12 cellular contexts compared by ENCODE assay signal in the genomic region with DNA sequence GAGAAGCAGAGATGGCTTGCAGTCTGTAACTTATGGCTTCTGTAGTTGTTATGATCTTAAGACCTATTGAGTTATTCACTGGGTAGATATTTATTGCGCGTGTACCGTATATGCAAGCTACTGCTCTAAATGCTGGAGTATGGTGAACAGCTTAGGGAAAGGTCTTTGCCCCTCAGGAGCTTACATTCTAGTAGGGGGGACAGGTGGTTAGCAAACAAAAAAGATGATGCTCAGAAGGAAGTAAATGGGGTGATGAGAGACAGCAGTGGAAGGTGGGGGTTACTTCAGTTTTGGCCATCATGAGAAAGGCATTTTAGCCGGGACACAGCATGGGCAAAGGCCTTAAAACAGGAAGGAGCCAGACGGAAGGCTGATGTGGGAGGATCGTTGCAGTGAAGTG. TPM values are rescaled to one million over a fixed set of nuclear protein-coding genes. Genes with fewer than 3 reads are reported as not detected.
A peak's percentile ranks its signal among the peaks of the same experiment; 100 is the strongest.
DNase-seq lines count a peak whose midpoint lies in the region; ATAC-seq and TF ChIP-seq lines count a peak whose summit lies in the region.
"Had no signal": no experiment of that assay in that cellular context is flagged by ENCODE, and none has a peak within 500 bp of the region (broad histone marks: within the 10 kb centered on the region; RNA-seq: fewer than 3 reads in every experiment).

No MANE protein-coding gene starts in this region.

- H3K36me3 ChIP-seq in GM23338 (ENCODE audit: insufficient read depth) (no peaks in the 10 kb centered on the region), mesendoderm (ENCODE audit: control insufficient read depth, insufficient read depth, low read length) (no peaks in the 10 kb centered on the region)

- no peak overlapping the region for H2AFZ ChIP-seq in GM23338

- H3K79me2 ChIP-seq in GM23338 (replicated peaks; ENCODE audit: insufficient read depth) (peaks cover 17% of the 10 kb centered on the region), mesendoderm (ENCODE audit: control insufficient read depth, insufficient read depth, low read length) (no peaks in the 10 kb centered on the region)

- no peak overlapping the region for H4K5ac ChIP-seq in mesendoderm (ENCODE audit: low read length)

- H3K9me3 Mint-ChIP-seq in CD14-positive monocyte, result no peaks in the 10 kb centered on the region
- H3K9me3 Mint-ChIP-seq in GM23338, result no peaks in the 10 kb centered on the region
- H3K9me3 Mint-ChIP-seq in activated CD8-positive, alpha-beta T cell treated with anti-CD3 and anti-CD28 coated beads for 36 hours, result no peaks in the 10 kb centered on the region

- no peak overlapping the region for H4K8ac ChIP-seq in mesendoderm (ENCODE audit: low read depth, low read length)

- peak overlapping the region; percentile 3 for H3K9ac ChIP-seq in mesendoderm (ENCODE audit: low read length)

- H2BK120ac ChIP-seq in mesendoderm (ENCODE audit: low read depth, low read length), result no peak overlapping the region

- peaks cover 55% of the 10 kb centered on the region for H3K4me1 Mint-ChIP-seq in CD14-positive monocyte
- H3K4me1 Mint-ChIP-seq in GM23338, result peaks cover 29% of the 10 kb centered on the region
- peaks cover 37% of the 10 kb centered on the region for H3K4me1 Mint-ChIP-seq in activated CD8-positive, alpha-beta T cell treated with anti-CD3 and anti-CD28 coated beads for 36 hours (ENCODE audit: low read depth)

- H2BK15ac ChIP-seq in mesendoderm (replicated peaks; ENCODE audit: low read depth), result no peak overlapping the region

- H3K4me1 ChIP-seq in GM23338 (ENCODE audit: insufficient read depth) (peaks cover 10% of the 10 kb centered on the region; the same call in 1 of the 2 replicates), mesendoderm (ENCODE audit: control insufficient read depth, low read depth, low read length) (no peaks in the 10 kb centered on the region)

- no peak overlapping the region for H3K56ac ChIP-seq in mesendoderm (ENCODE audit: low read length)

- CTCF ChIA-PET in activated CD8-positive, alpha-beta T cell treated with anti-CD3 and anti-CD28 coated beads for 36 hours (lab: Charles Lee), result interaction anchor here (0.7 to 8.5 kb wide), 8 partner anchors 16 to 159 kb away, joined by 3 to 221 read pairs (median 3); a partner anchor contains a TSS

- H4K20me1 ChIP-seq in GM23338 (replicated peaks; ENCODE audit: insufficient read depth), result no peaks in the 10 kb centered on the region; the same call in 1 of the 2 replicates

- DNase-seq in CD14-positive monocyte (ENCODE audit: low spot score), result no peak
- DNase-seq in GM23338 (ENCODE audit: low spot score), result no peak
- no peak for DNase-seq in activated CD8-positive, alpha-beta T cell treated with anti-CD3 and anti-CD28 coated beads for 36 hours
- no peak for DNase-seq in mesendoderm
- no peak for DNase-seq in NCI-H2107 (lab: John Stamatoyannopoulos, UW)
- no peak for DNase-seq in HT-29 (ENCODE audit: low spot score)
- DNase-seq: effector CD4-positive, alpha-beta T cell; NCI-H187; small intestine had no signal

- peak overlapping the region; percentile 20 to 63 for H3K4me3 Mint-ChIP-seq in CD14-positive monocyte
- peak overlapping the region; percentile 50 for H3K4me3 Mint-ChIP-seq in GM23338
- H3K4me3 Mint-ChIP-seq in activated CD8-positive, alpha-beta T cell treated with anti-CD3 and anti-CD28 coated beads for 36 hours, result peak overlapping the region; percentile 22

- H3K79me1 ChIP-seq in mesendoderm (ENCODE audit: low read length), result peaks cover 9% of the 10 kb centered on the region

- H3K27me3 ChIP-seq in GM23338 (ENCODE audit: insufficient read depth) (no peaks in the 10 kb centered on the region), mesendoderm (ENCODE audit: insufficient read depth, low read length, poor library complexity) (no peaks in the 10 kb centered on the region)
- H3K27me3 ChIP-seq: gastroesophageal sphincter had no signal

- H3K4ac ChIP-seq in mesendoderm (ENCODE audit: low read depth, low read length), result no peak overlapping the region

- no peak overlapping the region for H3K18ac ChIP-seq in mesendoderm (ENCODE audit: low read length)

- ATAC-seq in GM23338, result no peak
- ATAC-seq in activated CD8-positive, alpha-beta T cell treated with anti-CD3 and anti-CD28 coated beads for 36 hours, result no peak
- no peak for ATAC-seq in HG03354 (IDR thresholded peaks at IDR 0.05; ENCODE audit: poor library complexity, severe bottlenecking, unreplicated experiment)
- ATAC-seq in GM21786 (IDR thresholded peaks at IDR 0.05; ENCODE audit: unreplicated experiment), result no peak
- ATAC-seq: gastroesophageal sphincter had no signal

- TF ChIP-seq CTCF in CD14-positive monocyte (IDR thresholded peaks at IDR 0.05), result no peak
- TF ChIP-seq CTCF in GM23338 (conservative IDR thresholded peaks at IDR 0.05; ENCODE audit: low read depth in 2 of 2), result no peak
- no peak for TF ChIP-seq CTCF in activated CD8-positive, alpha-beta T cell treated with anti-CD3 and anti-CD28 coated beads for 36 hours (IDR thresholded peaks at IDR 0.05)

- H3K4me2 ChIP-seq in GM23338, result no peak overlapping the region
- H3K4me2 ChIP-seq in mesendoderm (ENCODE audit: low read length), result no peak overlapping the region

- no peak overlapping the region for H2BK5ac ChIP-seq in mesendoderm (ENCODE audit: low read length)

- H3K27ac ChIP-seq in GM23338 (ENCODE audit: low read depth), result no peak overlapping the region
- H3K27ac ChIP-seq in mesendoderm (ENCODE audit: low read depth, low read length), result no peak overlapping the region
- H3K27ac ChIP-seq: gastroesophageal sphincter had no signal

- WGBS in mesendoderm (ENCODE audit: extremely low coverage, insufficient coverage, low lambda C conversion rate), result no CpG with 5 or more reads among the region's 6 CpGs

- no peaks in the 10 kb centered on the region for H3K9me2 ChIP-seq in GM23338 (ENCODE audit: insufficient read depth)

- H3K23ac ChIP-seq in mesendoderm (ENCODE audit: low read length), result no peak overlapping the region

- no peak overlapping the region for H2AK5ac ChIP-seq in mesendoderm (ENCODE audit: low read length)

- peaks cover 28% of the 10 kb centered on the region; the same call in 1 of the 2 replicates for H3F3A ChIP-seq in GM23338 (replicated peaks; ENCODE audit: low read depth)

- H3K36me3 Mint-ChIP-seq in CD14-positive monocyte (peaks cover 18 to 24% of the 10 kb centered on the region in 2 donors), GM23338 (ENCODE audit: low read depth) (peaks cover 16% of the 10 kb centered on the region; the same call in 2 of the 3 replicates)
- H3K36me3 Mint-ChIP-seq in activated CD8-positive, alpha-beta T cell treated with anti-CD3 and anti-CD28 coated beads for 36 hours (ENCODE audit: low read depth), result peaks cover 11% of the 10 kb centered on the region

- POLR2A ChIA-PET in activated CD8-positive, alpha-beta T cell treated with anti-CD3 and anti-CD28 coated beads for 36 hours (lab: Charles Lee), result interaction anchor here (0.6 to 3.8 kb wide), 5 partner anchors 18 to 86 kb away, joined by 3 to 40 read pairs (median 3); a partner anchor contains a TSS

- peak overlapping the region in 6 of 7 donors; percentile 2 to 68 (median 26) for H3K27ac Mint-ChIP-seq in CD14-positive monocyte
- no peak overlapping the region for H3K27ac Mint-ChIP-seq in GM23338
- peak overlapping the region; percentile 17 for H3K27ac Mint-ChIP-seq in activated CD8-positive, alpha-beta T cell treated with anti-CD3 and anti-CD28 coated beads for 36 hours

- H3K4me3 ChIP-seq in GM23338 (no peak overlapping the region), mesendoderm (ENCODE audit: low read length) (no peak overlapping the region)
- H3K4me3 ChIP-seq: gastroesophageal sphincter had no signal

- intact Hi-C loops in CD14-positive monocyte (cut with micrococcal nuclease), result loop anchor here (5.0 to 10.0 kb wide), 4 partner anchors 34 to 93 kb away; a partner anchor contains a TSS
- intact Hi-C loops in activated CD8-positive, alpha-beta T cell treated with anti-CD3 and anti-CD28 coated beads for 36 hours (cut with micrococcal nuclease), result loop anchor here (5.0 to 10.0 kb wide), 2 partner anchors 63 to 91 kb away; no protein-coding TSS in a partner anchor

- H3K27me3 Mint-ChIP-seq in CD14-positive monocyte (ENCODE audit: low read depth in 3 of 3), result peaks cover 0 to 6% (median 6%) of the 10 kb centered on the region in 3 donors
- H3K27me3 Mint-ChIP-seq in GM23338 (ENCODE audit: insufficient read depth, low read depth, poor library complexity), result peaks cover 18% of the 10 kb centered on the region
- no peaks in the 10 kb centered on the region for H3K27me3 Mint-ChIP-seq in activated CD8-positive, alpha-beta T cell treated with anti-CD3 and anti-CD28 coated beads for 36 hours

TF ChIP-seq in GM23338, 12 proteins besides CTCF, POLR2A, EP300 and RAD21 (continues in another document):
- no peak for TF ChIP-seq EZH2phosphoT487 (IDR thresholded peaks at IDR 0.05; ENCODE audit: unreplicated experiment)

RNA-seq across cellular contexts. Expression of a gene that starts 2.0 kb away (rescaled TPM):
- polyA plus RNA-seq in CD14-positive monocyte (1 to 10 TPM; 1.3 to 2.1 TPM), GM23338 (2016; fragmentation: Nextera tagmentation; extraction: Ambion mirVana) (6.3 and 8.4 TPM in 2 replicates)
- total RNA-seq in GM23338 (2014; rRNA removed; shearing (Covaris generic)), result 4.5 and 5.6 TPM in 2 replicates
- total RNA-seq in activated CD8-positive, alpha-beta T cell treated with anti-CD3 and anti-CD28 coated beads for 36 hours, result 1 to 10 TPM; 5.4 TPM
- polyA plus RNA-seq in mesendoderm (2013, experiment 1 of 2), result 14.7 TPM
- 14.5 TPM for polyA plus RNA-seq in mesendoderm (2013, experiment 2 of 2)
- 18.3 and 18.8 TPM in 2 replicates for total RNA-seq in HT-29 (2014; rRNA removed; shearing (Covaris generic))

RNA-seq across cellular contexts. Expression of a gene that starts 19.8 kb away (rescaled TPM):
- polyA plus RNA-seq in CD14-positive monocyte (10 to 100 TPM; 27.8 to 36.2 TPM), GM23338 (2016; fragmentation: Nextera tagmentation; extraction: Ambion mirVana) (120 and 134 TPM in 2 replicates)
- 91.7 and 122 TPM in 2 replicates for total RNA-seq in GM23338 (2014; rRNA removed; shearing (Covaris generic))
- total RNA-seq in activated CD8-positive, alpha-beta T cell treated with anti-CD3 and anti-CD28 coated beads for 36 hours, result 10 to 100 TPM; 66.1 to 68.1 TPM
- polyA plus RNA-seq in mesendoderm (2013, experiment 1 of 2), result 52.7 TPM
- 50.6 TPM for polyA plus RNA-seq in mesendoderm (2013, experiment 2 of 2)
- total RNA-seq in HT-29 (2014; rRNA removed; shearing (Covaris generic)), result 206 and 233 TPM in 2 replicates

RNA-seq across cellular contexts. Expression of a gene that starts 24.0 kb away (rescaled TPM):
- polyA plus RNA-seq in CD14-positive monocyte, result 10 to 100 TPM; 26.1 to 27.0 TPM
- total RNA-seq in GM23338 (2014; rRNA removed; shearing (Covaris generic)), result 30.1 and 40.0 TPM in 2 replicates
- 5.0 and 7.3 TPM in 2 replicates for polyA plus RNA-seq in GM23338 (2016; fragmentation: Nextera tagmentation; extraction: Ambion mirVana)
- 1 to 10 TPM; 2.0 to 2.8 TPM for total RNA-seq in activated CD8-positive, alpha-beta T cell treated with anti-CD3 and anti-CD28 coated beads for 36 hours
- 14.5 TPM for polyA plus RNA-seq in mesendoderm (2013, experiment 1 of 2)
- 13.3 TPM for polyA plus RNA-seq in mesendoderm (2013, experiment 2 of 2)
- 231 and 264 TPM in 2 replicates for total RNA-seq in HT-29 (2014; rRNA removed; shearing (Covaris generic))

RNA-seq across cellular contexts. Expression of a gene that starts 42.5 kb away (rescaled TPM):
- polyA plus RNA-seq in CD14-positive monocyte, result 100 to 1,000 TPM; 156 to 181 TPM
- 249 and 278 TPM in 2 replicates for total RNA-seq in GM23338 (2014; rRNA removed; shearing (Covaris generic))
- 903 and 929 TPM in 2 replicates for polyA plus RNA-seq in GM23338 (2016; fragmentation: Nextera tagmentation; extraction: Ambion mirVana)
- total RNA-seq in activated CD8-positive, alpha-beta T cell treated with anti-CD3 and anti-CD28 coated beads for 36 hours, result 100 to 1,000 TPM; 203 to 208 TPM
- 721 TPM for polyA plus RNA-seq in mesendoderm (2013, experiment 1 of 2)
- polyA plus RNA-seq in mesendoderm (2013, experiment 2 of 2), result 717 TPM
- 232 and 245 TPM in 2 replicates for total RNA-seq in HT-29 (2014; rRNA removed; shearing (Covaris generic))
